In genomic region chr15:59278120-59278519, GRCh38 we compare ENCODE assay signal across 1 cellular context.
TF ChIP-seq lines count a peak whose summit lies in the region.

No MANE protein-coding gene starts in this region.

TF ChIP-seq in HepG2, 621 proteins besides CTCF, POLR2A, EP300 and RAD21 (continued from another document):
- TF ChIP-seq, protein P1, sequence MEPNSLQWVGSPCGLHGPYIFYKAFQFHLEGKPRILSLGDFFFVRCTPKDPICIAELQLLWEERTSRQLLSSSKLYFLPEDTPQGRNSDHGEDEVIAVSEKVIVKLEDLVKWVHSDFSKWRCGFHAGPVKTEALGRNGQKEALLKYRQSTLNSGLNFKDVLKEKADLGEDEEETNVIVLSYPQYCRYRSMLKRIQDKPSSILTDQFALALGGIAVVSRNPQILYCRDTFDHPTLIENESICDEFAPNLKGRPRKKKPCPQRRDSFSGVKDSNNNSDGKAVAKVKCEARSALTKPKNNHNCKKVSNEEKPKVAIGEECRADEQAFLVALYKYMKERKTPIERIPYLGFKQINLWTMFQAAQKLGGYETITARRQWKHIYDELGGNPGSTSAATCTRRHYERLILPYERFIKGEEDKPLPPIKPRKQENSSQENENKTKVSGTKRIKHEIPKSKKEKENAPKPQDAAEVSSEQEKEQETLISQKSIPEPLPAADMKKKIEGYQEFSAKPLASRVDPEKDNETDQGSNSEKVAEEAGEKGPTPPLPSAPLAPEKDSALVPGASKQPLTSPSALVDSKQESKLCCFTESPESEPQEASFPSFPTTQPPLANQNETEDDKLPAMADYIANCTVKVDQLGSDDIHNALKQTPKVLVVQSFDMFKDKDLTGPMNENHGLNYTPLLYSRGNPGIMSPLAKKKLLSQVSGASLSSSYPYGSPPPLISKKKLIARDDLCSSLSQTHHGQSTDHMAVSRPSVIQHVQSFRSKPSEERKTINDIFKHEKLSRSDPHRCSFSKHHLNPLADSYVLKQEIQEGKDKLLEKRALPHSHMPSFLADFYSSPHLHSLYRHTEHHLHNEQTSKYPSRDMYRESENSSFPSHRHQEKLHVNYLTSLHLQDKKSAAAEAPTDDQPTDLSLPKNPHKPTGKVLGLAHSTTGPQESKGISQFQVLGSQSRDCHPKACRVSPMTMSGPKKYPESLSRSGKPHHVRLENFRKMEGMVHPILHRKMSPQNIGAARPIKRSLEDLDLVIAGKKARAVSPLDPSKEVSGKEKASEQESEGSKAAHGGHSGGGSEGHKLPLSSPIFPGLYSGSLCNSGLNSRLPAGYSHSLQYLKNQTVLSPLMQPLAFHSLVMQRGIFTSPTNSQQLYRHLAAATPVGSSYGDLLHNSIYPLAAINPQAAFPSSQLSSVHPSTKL (CRISPR knock-in tag; IDR thresholded peaks at IDR 0.05) = 0 out of 2 replicates have a peak, but pooled peaks have one; percentile 14
